8 cellular contexts compared by ENCODE assay signal in the genomic region with DNA sequence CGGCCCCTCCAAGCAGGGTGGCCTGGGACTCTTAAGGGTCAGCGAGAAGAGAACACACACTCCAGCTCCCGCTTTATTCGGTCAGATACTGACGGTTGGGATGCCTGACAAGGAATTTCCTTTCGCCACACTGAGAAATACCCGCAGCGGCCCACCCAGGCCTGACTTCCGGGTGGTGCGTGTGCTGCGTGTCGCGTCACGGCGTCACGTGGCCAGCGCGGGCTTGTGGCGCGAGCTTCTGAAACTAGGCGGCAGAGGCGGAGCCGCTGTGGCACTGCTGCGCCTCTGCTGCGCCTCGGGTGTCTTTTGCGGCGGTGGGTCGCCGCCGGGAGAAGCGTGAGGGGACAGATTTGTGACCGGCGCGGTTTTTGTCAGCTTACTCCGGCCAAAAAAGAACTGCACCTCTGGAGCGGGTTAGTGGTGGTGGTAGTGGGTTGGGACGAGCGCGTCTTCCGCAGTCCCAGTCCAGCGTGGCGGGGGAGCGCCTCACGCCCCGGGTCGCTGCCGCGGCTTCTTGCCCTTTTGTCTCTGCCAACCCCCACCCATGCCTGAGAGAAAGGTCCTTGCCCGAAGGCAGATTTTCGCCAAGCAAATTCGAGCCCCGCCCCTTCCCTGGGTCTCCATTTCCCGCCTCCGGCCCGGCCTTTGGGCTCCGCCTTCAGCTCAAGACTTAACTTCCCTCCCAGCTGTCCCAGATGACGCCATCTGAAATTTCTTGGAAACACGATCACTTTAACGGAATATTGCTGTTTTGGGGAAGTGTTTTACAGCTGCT. TPM values are rescaled to one million over a fixed set of nuclear protein-coding genes. Genes with fewer than 3 reads are reported as not detected.
DNase-seq lines count a peak whose midpoint lies in the region; ATAC-seq lines count a peak whose summit lies in the region.

A gene with protein sequence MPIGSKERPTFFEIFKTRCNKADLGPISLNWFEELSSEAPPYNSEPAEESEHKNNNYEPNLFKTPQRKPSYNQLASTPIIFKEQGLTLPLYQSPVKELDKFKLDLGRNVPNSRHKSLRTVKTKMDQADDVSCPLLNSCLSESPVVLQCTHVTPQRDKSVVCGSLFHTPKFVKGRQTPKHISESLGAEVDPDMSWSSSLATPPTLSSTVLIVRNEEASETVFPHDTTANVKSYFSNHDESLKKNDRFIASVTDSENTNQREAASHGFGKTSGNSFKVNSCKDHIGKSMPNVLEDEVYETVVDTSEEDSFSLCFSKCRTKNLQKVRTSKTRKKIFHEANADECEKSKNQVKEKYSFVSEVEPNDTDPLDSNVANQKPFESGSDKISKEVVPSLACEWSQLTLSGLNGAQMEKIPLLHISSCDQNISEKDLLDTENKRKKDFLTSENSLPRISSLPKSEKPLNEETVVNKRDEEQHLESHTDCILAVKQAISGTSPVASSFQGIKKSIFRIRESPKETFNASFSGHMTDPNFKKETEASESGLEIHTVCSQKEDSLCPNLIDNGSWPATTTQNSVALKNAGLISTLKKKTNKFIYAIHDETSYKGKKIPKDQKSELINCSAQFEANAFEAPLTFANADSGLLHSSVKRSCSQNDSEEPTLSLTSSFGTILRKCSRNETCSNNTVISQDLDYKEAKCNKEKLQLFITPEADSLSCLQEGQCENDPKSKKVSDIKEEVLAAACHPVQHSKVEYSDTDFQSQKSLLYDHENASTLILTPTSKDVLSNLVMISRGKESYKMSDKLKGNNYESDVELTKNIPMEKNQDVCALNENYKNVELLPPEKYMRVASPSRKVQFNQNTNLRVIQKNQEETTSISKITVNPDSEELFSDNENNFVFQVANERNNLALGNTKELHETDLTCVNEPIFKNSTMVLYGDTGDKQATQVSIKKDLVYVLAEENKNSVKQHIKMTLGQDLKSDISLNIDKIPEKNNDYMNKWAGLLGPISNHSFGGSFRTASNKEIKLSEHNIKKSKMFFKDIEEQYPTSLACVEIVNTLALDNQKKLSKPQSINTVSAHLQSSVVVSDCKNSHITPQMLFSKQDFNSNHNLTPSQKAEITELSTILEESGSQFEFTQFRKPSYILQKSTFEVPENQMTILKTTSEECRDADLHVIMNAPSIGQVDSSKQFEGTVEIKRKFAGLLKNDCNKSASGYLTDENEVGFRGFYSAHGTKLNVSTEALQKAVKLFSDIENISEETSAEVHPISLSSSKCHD (N-terminal part only) (plus strand): TSS at position 254 of the 775 bp plus-strand sequence. CDS start 953 bp downstream, outside the sequence.
A gene with protein sequence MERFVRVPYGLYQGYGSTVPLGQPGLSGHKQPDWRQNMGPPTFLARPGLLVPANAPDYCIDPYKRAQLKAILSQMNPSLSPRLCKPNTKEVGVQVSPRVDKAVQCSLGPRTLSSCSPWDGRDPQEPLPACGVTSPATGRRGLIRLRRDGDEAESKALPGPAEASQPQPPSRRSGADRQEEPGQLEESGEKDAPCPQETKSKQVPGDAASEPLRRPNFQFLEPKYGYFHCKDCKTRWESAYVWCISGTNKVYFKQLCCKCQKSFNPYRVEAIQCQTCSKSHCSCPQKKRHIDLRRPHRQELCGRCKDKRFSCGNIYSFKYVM (minus strand): TSS at position 109 of the 775 bp plus-strand sequence. CDS start 3,438 bp downstream, outside the sequence.

- DNase-seq in AML-193 (lab: John Stamatoyannopoulos, UW) (peak; percentile 96 to 98), NCI-H524 (lab: John Stamatoyannopoulos, UW) (peak; percentile 95), left colon (peak; percentile 88 to 94)
- peak; percentile 81 to 82 for DNase-seq in activated CD4-positive, alpha-beta T cell treated with anti-CD3 and anti-CD28 coated beads for 4 hours
- DNase-seq in stimulated activated CD4-positive, alpha-beta T cell treated with anti-CD3 and anti-CD28 coated beads, Interleukin-1b, Interleukin-23, amount 100 ng/mL, for 24 hours (ENCODE audit: low read depth in 4 of 4, low spot score in 1 of 4): peak; percentile 65 to 82 (median 75)

- ATAC-seq in GM19025 (IDR thresholded peaks at IDR 0.05; ENCODE audit: low read depth, unreplicated experiment) (peak; percentile 95), HG03196 (IDR thresholded peaks at IDR 0.05; ENCODE audit: unreplicated experiment) (peak; percentile 91), left colon (peak; percentile 98)

- intact Hi-C loops in left colon (cut with DNase I, micrococcal nuclease): no loop called here

- peak within 1 kb of the TSS; percentile 93 for H3K27ac ChIP-seq in cingulate gyrus (ENCODE audit: low read depth, low read length)

RNA-seq across cellular contexts. Expression of the first gene that starts in this region (rescaled TPM):
- 1 to 10 TPM; 1.7 to 4.2 TPM for total RNA-seq in left colon

RNA-seq across cellular contexts. Expression of the second gene that starts in this region (rescaled TPM):
- not detected for total RNA-seq in left colon

Comparison
In these comparisons a context has a peak if more than half of its experiments do, and no peak if none do; other contexts are left out.
1. Peak in every context shown above with its lines: DNase-seq, ATAC-seq and H3K27ac ChIP-seq.